8 cellular contexts compared by ENCODE assay signal in genomic region chr16:14301150-14302030, GRCh38.
A peak's percentile ranks its signal among the peaks of the same experiment; 100 is the strongest.
DNase-seq lines count a peak whose midpoint lies in the region; ATAC-seq and TF ChIP-seq lines count a peak whose summit lies in the region.

No MANE protein-coding gene starts in this region.

- TF ChIP-seq CTCF in A673 (conservative IDR thresholded peaks at IDR 0.05; ENCODE audit: low read depth, low read length): no peak

- H3K4me1 ChIP-seq in A673 (ENCODE audit: insufficient read depth, low read length, poor library complexity, severe bottlenecking) (peaks cover 16% of the 10 kb centered on the region), SJCRH30 (peaks cover 15% of the 10 kb centered on the region), ectodermal cell (ENCODE audit: control insufficient read depth, insufficient read depth, low read length) (peaks cover 17% of the 10 kb centered on the region), muscle layer of duodenum (ENCODE audit: control insufficient read depth in 1 of 2, insufficient read depth in 2 of 2, low read length in 2 of 2) (peaks cover 4 to 7% of the 10 kb centered on the region in 2 donors)

- intact Hi-C loops in A673 (cut with micrococcal nuclease; ENCODE audit: unreplicated experiment): loop anchor here (2.0 kb wide), 1 partner anchor 227 kb away; no protein-coding TSS in a partner anchor

- H3K27me3 ChIP-seq in A673 (replicated peaks; ENCODE audit: insufficient read depth, low read depth, low read length, poor library complexity) (no peaks in the 10 kb centered on the region), SJCRH30 (no peaks in the 10 kb centered on the region), ectodermal cell (ENCODE audit: control insufficient read depth, insufficient read depth, low read length, poor library complexity, severe bottlenecking) (peaks cover 20% of the 10 kb centered on the region), muscle layer of duodenum (ENCODE audit: low read depth, low read length) (no peaks in the 10 kb centered on the region)

- no TSS peak for BruUV-seq in A673 (replicated peaks; lab: Mats Ljungman, UMichigan)

- CTCF ChIA-PET in A673 (lab: Charles Lee): no interaction called here

- DNase-seq in A673 (ENCODE audit: low spot score): no peak
- DNase-seq in GM19238 (ENCODE audit: insufficient read length, low spot score): peak; percentile 24
- peak; percentile 39 to 61 for DNase-seq in SJCRH30
- no peak for DNase-seq in midbrain (lab: John Stamatoyannopoulos, UW)
- no peak for DNase-seq in T-helper 9 cell

- POLR2A ChIA-PET in A673 (lab: Charles Lee; ENCODE audit: low non-redundant PET): no interaction called here

- H3K4me3 ChIP-seq in A673 (ENCODE audit: low read depth, low read length, poor library complexity, severe bottlenecking): peak overlapping the region; percentile 49
- peak overlapping the region; percentile 72 for H3K4me3 ChIP-seq in SJCRH30
- H3K4me3 ChIP-seq in ectodermal cell (ENCODE audit: insufficient read depth, low read depth, low read length): peak overlapping the region; percentile 41
- peak overlapping the region; percentile 52 to 56 for H3K4me3 ChIP-seq in muscle layer of duodenum (ENCODE audit: low read depth in 1 of 2, low read length in 2 of 2)

- no peak for ATAC-seq in HG03565 (IDR thresholded peaks at IDR 0.05; ENCODE audit: unreplicated experiment)

- H3K36me3 ChIP-seq in A673 (ENCODE audit: insufficient read depth, low read length, poor library complexity, severe bottlenecking): no peaks in the 10 kb centered on the region
- H3K36me3 ChIP-seq in SJCRH30: no peaks in the 10 kb centered on the region
- H3K36me3 ChIP-seq in ectodermal cell (ENCODE audit: control insufficient read depth, insufficient read depth, low read length): no peaks in the 10 kb centered on the region
- no peaks in the 10 kb centered on the region for H3K36me3 ChIP-seq in muscle layer of duodenum (ENCODE audit: control insufficient read depth in 1 of 2, insufficient read depth in 2 of 2, low read length in 2 of 2)

- H3K27ac ChIP-seq in A673 (ENCODE audit: low read depth, low read length, poor library complexity, severe bottlenecking) (no peak overlapping the region), SJCRH30 (peak overlapping the region; percentile 61), ectodermal cell (ENCODE audit: insufficient read depth, low read depth, low read length, poor library complexity, severe bottlenecking) (no peak overlapping the region), muscle layer of duodenum (ENCODE audit: low read length) (no peak overlapping the region)

- no peaks in the 10 kb centered on the region for H3K9me3 ChIP-seq in A673 (ENCODE audit: low read depth, low read length, poor library complexity, severe bottlenecking)
- H3K9me3 ChIP-seq in SJCRH30 (replicated peaks): no peaks in the 10 kb centered on the region
- no peaks in the 10 kb centered on the region for H3K9me3 ChIP-seq in ectodermal cell (ENCODE audit: control insufficient read depth, low read length)
- no peaks in the 10 kb centered on the region for H3K9me3 ChIP-seq in muscle layer of duodenum (ENCODE audit: control insufficient read depth in 1 of 2, low read length in 2 of 2)

- 2 to 3% methylated on average over 23 to 24 of the region's 34 CpGs for WGBS in ectodermal cell, 2 experiments

Comparison
In these comparisons a context has a peak if more than half of its experiments do, and no peak if none do; other contexts are left out.
1. DNase-seq: peak in GM19238 (single experiment) and SJCRH30 (2 of 2); none in A673 (single experiment), midbrain (single experiment) and T-helper 9 cell (single experiment).
2. Peak in every context shown above with its lines, with median percentiles within 50 percentile points of each other: H3K4me3 ChIP-seq.